Comparison of ENCODE assay signal across 1 cellular context in genomic region chr16:67719048-67719777, GRCh38.
A peak's percentile ranks its signal among the peaks of the same experiment; 100 is the strongest.
TF ChIP-seq lines count a peak whose summit lies in the region.

TSS of gene GFOD2 (minus strand) at chr16:67719316. CDS start at chr16:67685715, 33,601 bp downstream.

TF ChIP-seq in HEK293, 187 proteins besides CTCF, POLR2A, EP300 and RAD21 (continued from another document):
- TF ChIP-seq ZNF768 (tag by site-specific recombination; IDR thresholded peaks at IDR 0.05) (no peak; the same call in 1 of the 2 replicates), ZNF280D (tag by site-specific recombination; IDR thresholded peaks at IDR 0.05) (no peak), FEZF1 (tag by site-specific recombination; IDR thresholded peaks at IDR 0.05) (no peak), ZNF2 (tag by site-specific recombination; IDR thresholded peaks at IDR 0.05) (peak; percentile 65; the same call in 1 of the 2 replicates), HOXA7 (CRISPR knock-in tag; IDR thresholded peaks at IDR 0.05; ENCODE audit: borderline replicate concordance) (no peak), ZNF48 (tag by site-specific recombination; IDR thresholded peaks at IDR 0.05) (no peak), EGR2 (tag by site-specific recombination; IDR thresholded peaks at IDR 0.05; ENCODE audit: low read depth) (no peak), MZF1 (tag by site-specific recombination; IDR thresholded peaks at IDR 0.05; ENCODE audit: borderline replicate concordance) (no peak), ZNF175 (tag by site-specific recombination; IDR thresholded peaks at IDR 0.05) (no peak), ZNF202 (tag by site-specific recombination; IDR thresholded peaks at IDR 0.05; ENCODE audit: borderline replicate concordance) (no peak), ZNF354C (tag by site-specific recombination; IDR thresholded peaks at IDR 0.05; ENCODE audit: borderline replicate concordance, low read depth) (no peak), GLI2 (tag by site-specific recombination; IDR thresholded peaks at IDR 0.05; ENCODE audit: borderline replicate concordance, low read depth) (no peak), WT1 (tag by site-specific recombination; IDR thresholded peaks at IDR 0.05) (no peak), ZNF692 (tag by site-specific recombination; IDR thresholded peaks at IDR 0.05) (peak; percentile 88), ZNF621 (tag by site-specific recombination; IDR thresholded peaks at IDR 0.05) (no peak), ZNF211 (tag by site-specific recombination; IDR thresholded peaks at IDR 0.05; ENCODE audit: low read depth) (no peak), ZNF16 (tag by site-specific recombination; IDR thresholded peaks at IDR 0.05; ENCODE audit: low read depth) (no peak), ZNF830 (tag by site-specific recombination; IDR thresholded peaks at IDR 0.05; ENCODE audit: low read depth) (no peak), ZFP41 (tag by site-specific recombination; IDR thresholded peaks at IDR 0.05; ENCODE audit: borderline replicate concordance) (no peak), ZNF214 (tag by site-specific recombination; IDR thresholded peaks at IDR 0.05; ENCODE audit: borderline replicate concordance) (no peak), SETDB1 (IDR thresholded peaks at IDR 0.05; ENCODE audit: insufficient read length, low read length) (no peak), OVOL3 (tag by site-specific recombination; IDR thresholded peaks at IDR 0.05) (peak; percentile 43; the same call in 1 of the 2 replicates), ZNF513 (tag by site-specific recombination; IDR thresholded peaks at IDR 0.05) (0 out of 2 replicates have a peak, but pooled peaks have one; percentile 26), ZNF670 (tag by site-specific recombination; IDR thresholded peaks at IDR 0.05; ENCODE audit: low read depth) (no peak), ZNF155 (tag by site-specific recombination; IDR thresholded peaks at IDR 0.05) (no peak), PRDM1 (tag by site-specific recombination; IDR thresholded peaks at IDR 0.05) (no peak), ZNF529 (tag by site-specific recombination; IDR thresholded peaks at IDR 0.05; ENCODE audit: insufficient replicate concordance) (no peak), ZNF596 (tag by site-specific recombination; IDR thresholded peaks at IDR 0.05) (no peak), SCRT1 (tag by site-specific recombination; IDR thresholded peaks at IDR 0.05; ENCODE audit: borderline replicate concordance) (no peak), ZNF239 (tag by site-specific recombination; IDR thresholded peaks at IDR 0.05) (no peak), ZNF169 (tag by site-specific recombination; IDR thresholded peaks at IDR 0.05) (no peak), ZFHX2 (tag by site-specific recombination; conservative IDR thresholded peaks at IDR 0.05) (peak; percentile 42; the same call in 1 of the 2 replicates), IKZF3 (tag by site-specific recombination; IDR thresholded peaks at IDR 0.05) (peak; percentile 68; the same call in 1 of the 2 replicates), ZNF624 (tag by site-specific recombination; IDR thresholded peaks at IDR 0.05) (no peak), ZBTB11 (tag by site-specific recombination; conservative IDR thresholded peaks at IDR 0.05; ENCODE audit: low read depth) (peak; percentile 51), ZNF585B (tag by site-specific recombination; IDR thresholded peaks at IDR 0.05) (no peak), ZNF544 (tag by site-specific recombination; IDR thresholded peaks at IDR 0.05) (no peak), SP2 (tag by site-specific recombination; IDR thresholded peaks at IDR 0.05) (peak; percentile 63), BCL6B (tag by site-specific recombination; IDR thresholded peaks at IDR 0.05) (no peak)
